Comparison of ENCODE assay signal across 9 cellular contexts in the genomic region with DNA sequence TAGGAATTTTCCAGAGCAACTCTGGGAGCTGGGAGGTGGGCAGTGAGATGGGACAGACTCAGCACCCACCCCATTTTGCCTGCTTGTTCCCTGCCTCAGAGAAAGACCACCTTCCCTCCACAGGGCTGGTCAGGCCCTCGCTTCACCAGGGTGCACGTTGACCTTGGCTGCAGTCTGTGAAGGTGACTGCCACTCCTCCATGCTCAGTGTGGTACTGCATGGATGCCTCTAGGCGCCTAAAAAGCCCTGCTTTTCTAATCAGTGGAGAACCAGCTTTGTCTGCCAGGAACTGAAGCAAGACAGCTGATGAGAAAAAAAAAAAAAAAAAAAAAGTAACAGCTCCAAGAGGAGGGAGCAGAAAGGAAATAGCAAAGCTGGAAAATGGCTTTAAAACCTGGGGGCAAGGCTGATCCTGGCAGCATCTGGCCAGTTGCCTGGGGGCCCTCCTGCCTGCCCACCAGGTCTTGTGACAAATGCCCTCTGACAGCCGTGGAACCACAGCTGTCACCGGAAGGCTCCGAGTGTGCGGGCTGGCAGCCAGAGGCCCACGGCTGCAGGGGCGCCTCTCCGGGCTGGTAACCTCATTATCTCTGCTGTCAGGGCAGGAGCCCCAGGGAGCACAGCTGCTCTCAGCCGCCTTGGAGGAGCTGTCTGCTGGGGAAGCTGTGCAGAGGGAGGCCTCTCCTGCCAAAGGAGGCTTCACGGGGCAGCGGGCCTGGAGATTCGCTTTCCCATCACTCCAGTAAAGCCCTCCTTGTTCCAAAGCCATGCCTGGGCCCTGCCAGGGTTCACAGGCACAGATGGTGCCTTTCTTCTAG. TPM values are rescaled to one million over a fixed set of nuclear protein-coding genes. Genes with fewer than 3 reads are reported as not detected.
DNase-seq lines count a peak whose midpoint lies in the region; ATAC-seq and TF ChIP-seq lines count a peak whose summit lies in the region.
"Had no signal": no experiment of that assay in that cellular context is flagged by ENCODE, and none has a peak within 500 bp of the region (broad histone marks: within the 10 kb centered on the region; RNA-seq: fewer than 3 reads in every experiment).

No MANE protein-coding gene starts in this region.

- H3K79me1 ChIP-seq in mesendoderm (ENCODE audit: low read length), result no peaks in the 10 kb centered on the region

- H3K4me2 ChIP-seq in mesendoderm (ENCODE audit: low read length), result no peak overlapping the region
- H3K4me2 ChIP-seq: KMS-11 had no signal

- no peaks in the 10 kb centered on the region for H3K79me2 ChIP-seq in mesendoderm (ENCODE audit: control insufficient read depth, insufficient read depth, low read length)

- ATAC-seq in GM19438 (IDR thresholded peaks at IDR 0.05; ENCODE audit: low read depth, unreplicated experiment), result peak; percentile 49

- no peaks in the 10 kb centered on the region for H3K36me3 ChIP-seq in mesendoderm (ENCODE audit: control insufficient read depth, insufficient read depth, low read length)

- no peak overlapping the region for H3K18ac ChIP-seq in mesendoderm (ENCODE audit: low read length)

- no peaks in the 10 kb centered on the region for H3K27me3 ChIP-seq in mesendoderm (ENCODE audit: insufficient read depth, low read length, poor library complexity)

- DNase-seq in NCI-H1694 treated with DMSO at 0.1 percent for 48 hours (lab: John Stamatoyannopoulos, UW) (peak; percentile 98), cerebellar cortex (ENCODE audit: low spot score) (peak; percentile 86), mesendoderm (no peak), type B pancreatic cell (ENCODE audit: extremely low spot score, unreplicated experiment) (no peak), HEK293T (ENCODE audit: extremely low spot score) (no peak), NK-92 (lab: John Stamatoyannopoulos, UW; ENCODE audit: unreplicated experiment) (no peak)
- DNase-seq in activated naive CD8-positive, alpha-beta T cell treated with anti-CD3 and anti-CD28 coated beads for 36 hours, result no peak

- no peak overlapping the region for H3K27ac ChIP-seq in mesendoderm (ENCODE audit: low read depth, low read length)
- H3K27ac ChIP-seq: KMS-11 had no signal

- no peak overlapping the region for H2BK15ac ChIP-seq in mesendoderm (replicated peaks; ENCODE audit: low read depth)

- H3K9ac ChIP-seq in mesendoderm (ENCODE audit: low read length), result no peak overlapping the region
- H3K9ac ChIP-seq: KMS-11 had no signal

- no CpG with 5 or more reads among the region's 14 CpGs for WGBS in mesendoderm (ENCODE audit: extremely low coverage, insufficient coverage, low lambda C conversion rate)

- H4K8ac ChIP-seq in mesendoderm (ENCODE audit: low read depth, low read length), result no peak overlapping the region

- peak overlapping the region; percentile 16 for H3K27ac Mint-ChIP-seq in type B pancreatic cell
- no peak overlapping the region for H3K27ac Mint-ChIP-seq in activated naive CD8-positive, alpha-beta T cell treated with anti-CD3 and anti-CD28 coated beads for 36 hours

- H3K56ac ChIP-seq in mesendoderm (ENCODE audit: low read length), result peak overlapping the region; percentile 31

- H3K4ac ChIP-seq in mesendoderm (ENCODE audit: low read depth, low read length), result no peak overlapping the region

- H3K27me3 Mint-ChIP-seq in type B pancreatic cell, result peaks cover 7% of the 10 kb centered on the region
- H3K27me3 Mint-ChIP-seq in activated naive CD8-positive, alpha-beta T cell treated with anti-CD3 and anti-CD28 coated beads for 36 hours, result peaks cover 12% of the 10 kb centered on the region

- H3K9me3 Mint-ChIP-seq in type B pancreatic cell, result no peaks in the 10 kb centered on the region
- no peaks in the 10 kb centered on the region for H3K9me3 Mint-ChIP-seq in activated naive CD8-positive, alpha-beta T cell treated with anti-CD3 and anti-CD28 coated beads for 36 hours

- no peak overlapping the region for H2BK120ac ChIP-seq in mesendoderm (ENCODE audit: low read depth, low read length)

- POLR2A ChIA-PET in HEK293T (lab: Yijun Ruan, JAX), result no interaction called here

- H3K36me3 Mint-ChIP-seq in type B pancreatic cell, result no peaks in the 10 kb centered on the region
- no peaks in the 10 kb centered on the region for H3K36me3 Mint-ChIP-seq in activated naive CD8-positive, alpha-beta T cell treated with anti-CD3 and anti-CD28 coated beads for 36 hours

- no peak overlapping the region for H4K5ac ChIP-seq in mesendoderm (ENCODE audit: low read length)

- no peak overlapping the region for H3K4me3 ChIP-seq in mesendoderm (ENCODE audit: low read length)

- H3K23ac ChIP-seq in mesendoderm (ENCODE audit: low read length), result no peak overlapping the region

- peak overlapping the region; percentile 38 for H2AK5ac ChIP-seq in mesendoderm (ENCODE audit: low read length)

- CTCF ChIA-PET in HEK293T (lab: Yijun Ruan, JAX), result no interaction called here

- peaks cover 60% of the 10 kb centered on the region for H3K4me1 Mint-ChIP-seq in type B pancreatic cell (ENCODE audit: unreplicated experiment)
- no peaks in the 10 kb centered on the region for H3K4me1 Mint-ChIP-seq in activated naive CD8-positive, alpha-beta T cell treated with anti-CD3 and anti-CD28 coated beads for 36 hours

- no peak overlapping the region for H2BK5ac ChIP-seq in mesendoderm (ENCODE audit: low read length)

- H3K4me1 ChIP-seq in mesendoderm (ENCODE audit: control insufficient read depth, low read depth, low read length), result peaks cover 27% of the 10 kb centered on the region

- TF ChIP-seq CTCF in type B pancreatic cell (conservative IDR thresholded peaks at IDR 0.05), result no peak

- no peak overlapping the region for H3K4me3 Mint-ChIP-seq in type B pancreatic cell
- no peak overlapping the region for H3K4me3 Mint-ChIP-seq in activated naive CD8-positive, alpha-beta T cell treated with anti-CD3 and anti-CD28 coated beads for 36 hours

TF ChIP-seq in HEK293T, 16 proteins besides CTCF, POLR2A, EP300 and RAD21:
- TF ChIP-seq NFRKB (IDR thresholded peaks at IDR 0.05) (no peak), ELF4 (IDR thresholded peaks at IDR 0.05) (no peak), ZNF384 (IDR thresholded peaks at IDR 0.05) (no peak), LEF1 (IDR thresholded peaks at IDR 0.05; ENCODE audit: borderline replicate concordance) (no peak), FOXM1 (IDR thresholded peaks at IDR 0.05; ENCODE audit: borderline replicate concordance) (no peak), SP1 (IDR thresholded peaks at IDR 0.05) (no peak), BHLHE40 (IDR thresholded peaks at IDR 0.05; ENCODE audit: borderline replicate concordance) (no peak), L3MBTL2 (conservative IDR thresholded peaks at IDR 0.05) (no peak), ARNT (IDR thresholded peaks at IDR 0.05) (no peak), TARDBP (IDR thresholded peaks at IDR 0.05) (no peak), SUZ12 (IDR thresholded peaks at IDR 0.05) (no peak), FOXA1 (IDR thresholded peaks at IDR 0.05) (no peak), HDGF (IDR thresholded peaks at IDR 0.05; ENCODE audit: borderline replicate concordance) (no peak), CTBP1 (IDR thresholded peaks at IDR 0.05; ENCODE audit: borderline replicate concordance) (no peak), FOXK2 (IDR thresholded peaks at IDR 0.05) (no peak)
- TF ChIP-seq, protein P1, sequence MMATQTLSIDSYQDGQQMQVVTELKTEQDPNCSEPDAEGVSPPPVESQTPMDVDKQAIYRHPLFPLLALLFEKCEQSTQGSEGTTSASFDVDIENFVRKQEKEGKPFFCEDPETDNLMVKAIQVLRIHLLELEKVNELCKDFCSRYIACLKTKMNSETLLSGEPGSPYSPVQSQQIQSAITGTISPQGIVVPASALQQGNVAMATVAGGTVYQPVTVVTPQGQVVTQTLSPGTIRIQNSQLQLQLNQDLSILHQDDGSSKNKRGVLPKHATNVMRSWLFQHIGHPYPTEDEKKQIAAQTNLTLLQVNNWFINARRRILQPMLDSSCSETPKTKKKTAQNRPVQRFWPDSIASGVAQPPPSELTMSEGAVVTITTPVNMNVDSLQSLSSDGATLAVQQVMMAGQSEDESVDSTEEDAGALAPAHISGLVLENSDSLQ (IDR thresholded peaks at IDR 0.05), result no peak

RNA-seq across cellular contexts. Expression of gene KIAA1614, which starts 13.7 kb away (rescaled TPM):
- 1.8 TPM for polyA plus RNA-seq in mesendoderm (2013, experiment 1 of 2)
- polyA plus RNA-seq in mesendoderm (2013, experiment 2 of 2), result 2.1 TPM
- total RNA-seq in type B pancreatic cell (ENCODE audit: low replicate concordance), result 0.31 and 2.9 TPM in 2 replicates
- total RNA-seq in activated naive CD8-positive, alpha-beta T cell treated with anti-CD3 and anti-CD28 coated beads for 36 hours, result under 1 TPM in 1 of 2 experiments, not detected in 1; 0.08 TPM

Comparison
In these comparisons a context has a peak if more than half of its experiments do, and no peak if none do; other contexts are left out.
1. DNase-seq: peak in NCI-H1694 treated with DMSO at 0.1 percent for 48 hours (single experiment) and cerebellar cortex (single experiment); none in mesendoderm (single experiment), type B pancreatic cell (single experiment), HEK293T (single experiment), activated naive CD8-positive, alpha-beta T cell treated with anti-CD3 and anti-CD28 coated beads for 36 hours (single experiment) and NK-92 (single experiment).